In the genomic region with DNA sequence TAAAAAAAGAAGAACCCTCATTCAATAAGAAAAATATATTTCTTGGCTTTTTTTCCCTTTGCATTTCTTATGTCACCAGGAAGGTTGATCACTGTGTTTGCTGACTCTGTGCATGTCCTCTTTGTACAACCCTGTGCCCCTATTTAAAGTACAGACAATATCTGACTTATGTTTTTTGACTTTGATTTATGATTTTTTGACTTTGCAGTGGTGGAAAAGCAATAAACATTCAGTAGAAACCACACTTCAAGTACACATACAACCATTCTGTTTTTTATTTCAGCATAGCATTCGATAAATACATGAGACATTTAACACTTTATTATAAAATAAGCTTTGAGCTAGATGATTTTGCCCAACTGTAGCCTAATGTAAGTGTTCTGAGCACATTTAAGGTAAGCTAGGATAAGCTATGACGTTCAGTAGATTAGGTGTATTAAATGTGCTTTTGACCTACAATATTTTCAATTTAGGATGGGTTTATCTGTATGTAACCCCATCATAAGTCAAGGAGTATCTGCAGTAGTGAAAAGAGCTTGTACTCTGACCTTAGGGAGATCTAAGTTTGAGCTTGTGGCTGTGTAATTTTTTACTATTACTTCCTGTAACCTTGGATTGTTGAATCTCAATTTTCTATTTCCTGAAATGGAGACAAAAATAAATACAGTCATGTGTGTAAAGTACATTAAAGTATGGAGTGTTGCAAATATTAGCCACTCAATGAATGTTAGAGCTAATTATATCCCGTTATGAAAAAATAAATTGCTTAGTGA, we compare ENCODE assay signal across 8 cellular contexts. TPM values are rescaled to one million over a fixed set of nuclear protein-coding genes. Genes with fewer than 3 reads are reported as not detected.
DNase-seq lines count a peak whose midpoint lies in the region; ATAC-seq and TF ChIP-seq lines count a peak whose summit lies in the region.

No MANE protein-coding gene starts in this region.

- H3K27ac ChIP-seq in OCI-LY1 (ENCODE audit: low read depth, low read length, poor library complexity, severe bottlenecking) = no peak overlapping the region
- H3K27ac ChIP-seq in esophagus muscularis mucosa (replicated peaks in 1 of 4) = peak overlapping the region in 3 of 4 donors; percentile 86 to 93 (median 89)

- H2AFZ ChIP-seq in OCI-LY1 (ENCODE audit: low read length) = no peak overlapping the region

- H4K20me1 ChIP-seq in OCI-LY1 (ENCODE audit: insufficient read depth, low read length) = no peaks in the 10 kb centered on the region

- H3K4me2 ChIP-seq in OCI-LY1 (ENCODE audit: low read length) = peak overlapping the region; percentile 96

- ATAC-seq in GM18517 (IDR thresholded peaks at IDR 0.05; ENCODE audit: unreplicated experiment) (peak; percentile 13), HG03439 (IDR thresholded peaks at IDR 0.05; ENCODE audit: unreplicated experiment) (no peak), GM18519 (IDR thresholded peaks at IDR 0.05; ENCODE audit: low FRiP score, unreplicated experiment) (no peak)

- H3K9me3 ChIP-seq in OCI-LY1 (ENCODE audit: low read length) (no peaks in the 10 kb centered on the region), esophagus muscularis mucosa (no peaks in the 10 kb centered on the region)

- H3K36me3 ChIP-seq in OCI-LY1 (ENCODE audit: insufficient read depth, low read length) = no peaks in the 10 kb centered on the region; the same call in 1 of the 2 replicates
- peaks cover 0 to 18% (median 5%) of the 10 kb centered on the region in 4 donors for H3K36me3 ChIP-seq in esophagus muscularis mucosa

- no peaks in the 10 kb centered on the region for H3F3A ChIP-seq in OCI-LY1 (ENCODE audit: insufficient read depth, low read length)

- H3K4me1 ChIP-seq in OCI-LY1 (ENCODE audit: insufficient read depth, low read length, severe bottlenecking) (peaks cover 22% of the 10 kb centered on the region), esophagus muscularis mucosa (peaks cover 7 to 37% (median 29%) of the 10 kb centered on the region in 4 donors)

- H3K4me3 ChIP-seq in OCI-LY1 (ENCODE audit: low read depth, low read length, poor library complexity, severe bottlenecking) = peak overlapping the region; percentile 89
- peak overlapping the region; percentile 71 to 73 (median 72) for H3K4me3 ChIP-seq in esophagus muscularis mucosa
- H3K4me3 ChIP-seq in skeletal muscle cell (ENCODE audit: low read depth, low read length) = peak overlapping the region; percentile 72

- no peak for TF ChIP-seq CTCF in OCI-LY1 (IDR thresholded peaks at IDR 0.05; ENCODE audit: low read length)
- no peak for TF ChIP-seq CTCF in esophagus muscularis mucosa (IDR thresholded peaks at IDR 0.05)

- WGBS in esophagus muscularis mucosa = 56% methylated on average over 3 of the region's 3 CpGs

- no peak for TF ChIP-seq POLR2A in esophagus muscularis mucosa (IDR thresholded peaks at IDR 0.05; ENCODE audit: low read depth)

- H3K9ac ChIP-seq in OCI-LY1 (ENCODE audit: low read length) = peak overlapping the region; percentile 90

- DNase-seq in esophagus muscularis mucosa (ENCODE audit: extremely low spot score) (no peak), skeletal muscle cell (ENCODE audit: low read depth) (no peak), amygdala (lab: John Stamatoyannopoulos, UW) (no peak)
- no peak for DNase-seq in stimulated activated CD4-positive, alpha-beta T cell treated with anti-CD3 and anti-CD28 coated beads, Interleukin-4, amount 100 ng/mL, for 1 hour

- H3K27me3 ChIP-seq in OCI-LY1 (ENCODE audit: insufficient read depth, low read length) (no peaks in the 10 kb centered on the region), esophagus muscularis mucosa (no peaks in the 10 kb centered on the region)

- no peak for TF ChIP-seq EP300 in esophagus muscularis mucosa (IDR thresholded peaks at IDR 0.05)

- intact Hi-C loops in esophagus muscularis mucosa (cut with DNase I) = loop anchor here (10.0 kb wide), 1 partner anchor 133 kb away; a partner anchor contains a TSS

- H3K9me2 ChIP-seq in OCI-LY1 (ENCODE audit: low read depth, low read length) = no peaks in the 10 kb centered on the region

- no peaks in the 10 kb centered on the region for H3K79me2 ChIP-seq in OCI-LY1 (ENCODE audit: insufficient read depth, low read length)

RNA-seq across cellular contexts. Expression of a gene that starts 1.2 kb away (rescaled TPM):
- total RNA-seq in esophagus muscularis mucosa = 10 to 100 TPM in 1 of 4 donors, 1 to 10 TPM in 3; 6.0 to 10.8 (median 9.0) TPM

RNA-seq across cellular contexts. Expression of a gene that starts 16.3 kb away (rescaled TPM):
- 10 to 100 TPM in 1 of 4 donors, 1 to 10 TPM in 2, under 1 TPM in 1; 0.83 to 19.7 (median 2.2) TPM for total RNA-seq in esophagus muscularis mucosa
